ENCODE assay signal across 24 cellular contexts in the genomic region with DNA sequence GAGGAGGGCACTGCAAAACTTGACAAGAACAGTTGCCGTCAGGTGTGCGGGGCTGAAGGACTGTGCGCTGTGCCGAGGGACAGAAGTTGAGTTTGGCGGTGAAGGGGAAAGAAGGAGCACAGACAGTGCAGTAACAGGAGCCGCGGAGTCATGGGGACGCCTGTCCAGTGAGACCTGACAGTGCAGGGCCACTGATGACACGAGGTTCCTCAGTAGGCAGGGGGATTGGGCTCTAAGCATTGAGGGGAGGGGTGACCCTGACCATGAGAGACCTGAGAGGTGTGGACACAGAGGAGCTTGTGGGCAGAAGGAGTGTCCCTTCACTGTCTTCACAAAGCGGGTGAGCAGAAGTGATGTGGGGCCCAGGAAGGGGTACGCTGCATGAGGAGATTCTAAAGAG.
DNase-seq lines count a peak whose midpoint lies in the region; ATAC-seq and TF ChIP-seq lines count a peak whose summit lies in the region.
"Had no signal": no experiment of that assay in that cellular context is flagged by ENCODE, and none has a peak within 500 bp of the region (broad histone marks: within the 10 kb centered on the region; RNA-seq: fewer than 3 reads in every experiment).

No MANE protein-coding gene starts in this region.

- H3K4me2 ChIP-seq in GM23338: no peak overlapping the region

- H3K9me3 Mint-ChIP-seq in GM23338 (no peaks in the 10 kb centered on the region), nephron progenitor cell (no peaks in the 10 kb centered on the region)
- H3K9me3 Mint-ChIP-seq: CD8-positive, alpha-beta T cell; IgD-negative memory B cell had no signal

- H3K79me2 ChIP-seq in GM23338 (replicated peaks; ENCODE audit: insufficient read depth): no peaks in the 10 kb centered on the region

- no peak overlapping the region for H3K27ac ChIP-seq in GM23338 (ENCODE audit: low read depth)
- peak overlapping the region; percentile 6; the same call in 1 of the 2 replicates for H3K27ac ChIP-seq in RWPE1
- peak overlapping the region; percentile 6 for H3K27ac ChIP-seq in stomach smooth muscle (ENCODE audit: low read length)
- H3K27ac ChIP-seq in A673 (ENCODE audit: low read depth, low read length, poor library complexity, severe bottlenecking): no peak overlapping the region
- H3K27ac ChIP-seq: C4-2B had no signal

- 0 out of 2 replicates have a peak overlapping the region, but pooled peaks have one; percentile 13 for H3K27ac Mint-ChIP-seq in GM23338
- peak overlapping the region; percentile 77 for H3K27ac Mint-ChIP-seq in nephron progenitor cell
- H3K27ac Mint-ChIP-seq: CD8-positive, alpha-beta T cell had no signal

- no peaks in the 10 kb centered on the region; the same call in 1 of the 2 replicates for H3K9me2 ChIP-seq in GM23338 (ENCODE audit: insufficient read depth)

- H3K9ac ChIP-seq in stomach smooth muscle (ENCODE audit: low read length in 2 of 2): no peak overlapping the region

- POLR2A ChIA-PET in RWPE1 (lab: Yijun Ruan, JAX; ENCODE audit: low non-redundant PET): no interaction called here
- POLR2A ChIA-PET in A673 (lab: Charles Lee; ENCODE audit: low non-redundant PET): no interaction called here

- H3K9me3 ChIP-seq in stomach smooth muscle (ENCODE audit: control insufficient read depth in 2 of 2, low read length in 2 of 2): no peaks in the 10 kb centered on the region
- no peaks in the 10 kb centered on the region for H3K9me3 ChIP-seq in A673 (ENCODE audit: low read depth, low read length, poor library complexity, severe bottlenecking)
- H3K9me3 ChIP-seq: Caco-2 had no signal

- CTCF ChIA-PET in RWPE1 (lab: Yijun Ruan, JAX) (no interaction called here), A673 (lab: Charles Lee) (no interaction called here)

- no peak overlapping the region for H3K4me3 Mint-ChIP-seq in GM23338
- no peak overlapping the region for H3K4me3 Mint-ChIP-seq in nephron progenitor cell
- H3K4me3 Mint-ChIP-seq: CD8-positive, alpha-beta T cell; IgD-negative memory B cell had no signal

- H3K36me3 ChIP-seq in GM23338 (ENCODE audit: insufficient read depth) (peaks cover 12% of the 10 kb centered on the region; the same call in 1 of the 2 replicates), stomach smooth muscle (ENCODE audit: control insufficient read depth in 2 of 2, insufficient read depth in 2 of 2, low read length in 2 of 2) (peaks cover 40 to 43% of the 10 kb centered on the region in 2 donors), A673 (ENCODE audit: insufficient read depth, low read length, poor library complexity, severe bottlenecking) (no peaks in the 10 kb centered on the region)

- no peaks in the 10 kb centered on the region for H3F3A ChIP-seq in GM23338 (replicated peaks; ENCODE audit: low read depth)

- BruUV-seq in A673 (replicated peaks; lab: Mats Ljungman, UMichigan): no TSS peak

- H3K36me3 Mint-ChIP-seq in GM23338 (ENCODE audit: low read depth): peaks cover 51% of the 10 kb centered on the region
- peaks cover 36% of the 10 kb centered on the region for H3K36me3 Mint-ChIP-seq in nephron progenitor cell (ENCODE audit: low read depth)
- H3K36me3 Mint-ChIP-seq: CD8-positive, alpha-beta T cell; IgD-negative memory B cell had no signal

- H4K20me1 ChIP-seq in GM23338 (replicated peaks; ENCODE audit: insufficient read depth): no peaks in the 10 kb centered on the region

- H3K4me3 ChIP-seq in GM23338 (no peak overlapping the region), stomach smooth muscle (ENCODE audit: low read length in 2 of 2) (no peak overlapping the region), A673 (ENCODE audit: low read depth, low read length, poor library complexity, severe bottlenecking) (no peak overlapping the region)

- no peak for DNase-seq in GM23338 (ENCODE audit: low spot score)
- DNase-seq in RWPE1 (ENCODE audit: low spot score): no peak
- no peak for DNase-seq in nephron progenitor cell
- no peak for DNase-seq in A673 (ENCODE audit: low spot score)
- DNase-seq in G401 (ENCODE audit: low spot score): no peak
- no peak for DNase-seq in stimulated activated CD4-positive, alpha-beta T cell treated with anti-CD3 and anti-CD28 coated beads, Interleukin-1b, Interleukin-23, amount 100 ng/mL, for 48 hours
- no peak for DNase-seq in AG08396 (ENCODE audit: low spot score)
- DNase-seq: Caco-2; CD8-positive, alpha-beta T cell; DMS 273 treated with DMSO at 0.1 percent for 48 hours; DMS79; EL; GF-D8; NCI-H1092; NCI-H1417 treated with DMSO at 0.1 percent for 48 hours; NCI-H1694 treated with DMSO at 0.1 percent for 48 hours; NCI-H2081; NCI-H2227 treated with DMSO at 0.1 percent for 48 hours; NCI-H526 treated with DMSO at 0.1 percent for 48 hours; RPMI8226; SHP77 had no signal

- no peak for TF ChIP-seq CTCF in GM23338 (conservative IDR thresholded peaks at IDR 0.05; ENCODE audit: low read depth in 2 of 2)
- no peak for TF ChIP-seq CTCF in RWPE1 (conservative IDR thresholded peaks at IDR 0.05; ENCODE audit: low read depth)
- no peak for TF ChIP-seq CTCF in nephron progenitor cell (IDR thresholded peaks at IDR 0.05)
- TF ChIP-seq CTCF in A673 (conservative IDR thresholded peaks at IDR 0.05; ENCODE audit: low read depth, low read length): no peak

- H2AFZ ChIP-seq in GM23338: no peak overlapping the region

- ATAC-seq in GM23338: no peak
- ATAC-seq: CD8-positive, alpha-beta T cell had no signal

- H3K4me1 Mint-ChIP-seq in GM23338: peaks cover 3% of the 10 kb centered on the region; the same call in 1 of the 3 replicates
- H3K4me1 Mint-ChIP-seq in nephron progenitor cell: peaks cover 15% of the 10 kb centered on the region

- H3K27me3 ChIP-seq in GM23338 (ENCODE audit: insufficient read depth) (no peaks in the 10 kb centered on the region), stomach smooth muscle (ENCODE audit: control insufficient read depth in 1 of 2, insufficient read depth in 2 of 2, low read length in 2 of 2) (no peaks in the 10 kb centered on the region), A673 (replicated peaks; ENCODE audit: insufficient read depth, low read depth, low read length, poor library complexity) (no peaks in the 10 kb centered on the region)

- in situ Hi-C loops in G401 (cut with HindIII; ENCODE audit: low sequenced_read_pairs): no loop called here

- H3K4me1 ChIP-seq in GM23338 (ENCODE audit: insufficient read depth) (no peaks in the 10 kb centered on the region), stomach smooth muscle (ENCODE audit: control insufficient read depth, insufficient read depth, low read length) (peaks cover 6% of the 10 kb centered on the region), A673 (ENCODE audit: insufficient read depth, low read length, poor library complexity, severe bottlenecking) (no peaks in the 10 kb centered on the region)

- intact Hi-C loops in A673 (cut with micrococcal nuclease; ENCODE audit: unreplicated experiment): loop anchor here (10.0 kb wide), 2 partner anchors 55 to 85 kb away; no protein-coding TSS in a partner anchor

- H3K27me3 Mint-ChIP-seq in GM23338 (ENCODE audit: insufficient read depth, low read depth, poor library complexity) (peaks cover 2% of the 10 kb centered on the region), nephron progenitor cell (ENCODE audit: low read depth, poor library complexity) (peaks cover 10% of the 10 kb centered on the region)

TF ChIP-seq in GM23338, 12 proteins besides CTCF, POLR2A, EP300 and RAD21 (continues in another document):
- TF ChIP-seq, protein P1, sequence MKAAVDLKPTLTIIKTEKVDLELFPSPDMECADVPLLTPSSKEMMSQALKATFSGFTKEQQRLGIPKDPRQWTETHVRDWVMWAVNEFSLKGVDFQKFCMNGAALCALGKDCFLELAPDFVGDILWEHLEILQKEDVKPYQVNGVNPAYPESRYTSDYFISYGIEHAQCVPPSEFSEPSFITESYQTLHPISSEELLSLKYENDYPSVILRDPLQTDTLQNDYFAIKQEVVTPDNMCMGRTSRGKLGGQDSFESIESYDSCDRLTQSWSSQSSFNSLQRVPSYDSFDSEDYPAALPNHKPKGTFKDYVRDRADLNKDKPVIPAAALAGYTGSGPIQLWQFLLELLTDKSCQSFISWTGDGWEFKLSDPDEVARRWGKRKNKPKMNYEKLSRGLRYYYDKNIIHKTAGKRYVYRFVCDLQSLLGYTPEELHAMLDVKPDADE (IDR thresholded peaks at IDR 0.05): no peak
- TF ChIP-seq CREB1 (CRISPR knock-in tag; IDR thresholded peaks at IDR 0.05; ENCODE audit: low read depth): no peak
- TF ChIP-seq EZH2phosphoT487 (IDR thresholded peaks at IDR 0.05; ENCODE audit: unreplicated experiment): no peak

Comparison
In these comparisons a context has a peak if more than half of its experiments do, and no peak if none do; other contexts are left out.
1. H3K27ac ChIP-seq: peak in RWPE1 (single experiment) and stomach smooth muscle (single experiment); none in GM23338 (single experiment) and A673 (single experiment).